In genomic region chr5:136132087-136132486, GRCh38 we compare ENCODE assay signal across 8 cellular contexts. TPM values are rescaled to one million over a fixed set of nuclear protein-coding genes. Genes with fewer than 3 reads are reported as not detected.
DNase-seq lines count a peak whose midpoint lies in the region; FAIRE-seq and TF ChIP-seq lines count a peak whose summit lies in the region.

No MANE protein-coding gene starts in this region.

- peaks cover 45% of the 10 kb centered on the region for H3K27me3 Mint-ChIP-seq in activated T-cell treated with anti-CD3 and anti-CD28 coated beads, Interleukin-2, amount 50 U/mL, for 24 hours
- peaks cover 44% of the 10 kb centered on the region for H3K27me3 Mint-ChIP-seq in stimulated activated naive CD8-positive, alpha-beta T cell treated with anti-CD3 and anti-CD28 coated beads, Interleukin-15, Interleukin-2, amounts not matched to agents 100 ng/mL and 50 ng/mL, for 24 hours

- peaks cover 10% of the 10 kb centered on the region; the same call in 1 of the 2 replicates for H3K27me3 ChIP-seq in HUES64 (ENCODE audit: insufficient read depth, low read length)

- no peak overlapping the region for H3K27ac Mint-ChIP-seq in activated T-cell treated with anti-CD3 and anti-CD28 coated beads, Interleukin-2, amount 50 U/mL, for 24 hours
- no peak overlapping the region for H3K27ac Mint-ChIP-seq in stimulated activated naive CD8-positive, alpha-beta T cell treated with anti-CD3 and anti-CD28 coated beads, Interleukin-15, Interleukin-2, amounts not matched to agents 100 ng/mL and 50 ng/mL, for 24 hours

- no peaks in the 10 kb centered on the region for H3K36me3 Mint-ChIP-seq in activated T-cell treated with anti-CD3 and anti-CD28 coated beads, Interleukin-2, amount 50 U/mL, for 24 hours (ENCODE audit: low read depth)
- no peaks in the 10 kb centered on the region for H3K36me3 Mint-ChIP-seq in stimulated activated naive CD8-positive, alpha-beta T cell treated with anti-CD3 and anti-CD28 coated beads, Interleukin-15, Interleukin-2, amounts not matched to agents 100 ng/mL and 50 ng/mL, for 24 hours (ENCODE audit: low read depth)

- intact Hi-C loops in kidney (cut with DNase I) = no loop called here

- H3K27ac ChIP-seq in HUES64 (ENCODE audit: low read depth, low read length) = peak overlapping the region; percentile 58; the same call in 1 of the 2 replicates
- peak overlapping the region; percentile 87 for H3K27ac ChIP-seq in angular gyrus (ENCODE audit: low read depth, low read length)
- H3K27ac ChIP-seq in kidney (ENCODE audit: low read depth in 2 of 2, low read length in 2 of 2) = peak overlapping the region; percentile 97

- WGBS in HUES64 = 76% methylated on average over 5 of the region's 6 CpGs

- TF ChIP-seq CTCF in kidney (IDR thresholded peaks at IDR 0.05; ENCODE audit: borderline replicate concordance, extremely low read depth, insufficient read depth) = no peak

- DNase-seq in activated T-cell treated with anti-CD3 and anti-CD28 coated beads, Interleukin-2, amount 50 U/mL, for 24 hours = peak; percentile 35
- no peak for DNase-seq in activated T-cell treated with anti-CD3 and anti-CD28 coated beads, Interleukin-2, amount 50 U/mL, for 1 hour
- DNase-seq in kidney (no peak), HuH-7 (ENCODE audit: low spot score) (no peak), midbrain (lab: John Stamatoyannopoulos, UW) (no peak)

- H3K9me3 Mint-ChIP-seq in activated T-cell treated with anti-CD3 and anti-CD28 coated beads, Interleukin-2, amount 50 U/mL, for 24 hours = no peaks in the 10 kb centered on the region
- no peaks in the 10 kb centered on the region for H3K9me3 Mint-ChIP-seq in stimulated activated naive CD8-positive, alpha-beta T cell treated with anti-CD3 and anti-CD28 coated beads, Interleukin-15, Interleukin-2, amounts not matched to agents 100 ng/mL and 50 ng/mL, for 24 hours

- FAIRE-seq in kidney (lab: Jason Lieb, UNC) = no peak

- H3K36me3 ChIP-seq in HUES64 (ENCODE audit: insufficient read depth, low read length) = peaks cover 5% of the 10 kb centered on the region; the same call in 1 of the 2 replicates
- no peaks in the 10 kb centered on the region for H3K36me3 ChIP-seq in kidney (ENCODE audit: control insufficient read depth in 1 of 2, insufficient read depth in 2 of 2, low read length in 2 of 2)

- H3K4me1 ChIP-seq in HUES64 (ENCODE audit: insufficient read depth, low read length) (peaks cover 19% of the 10 kb centered on the region), kidney (ENCODE audit: control insufficient read depth in 1 of 2, insufficient read depth in 1 of 2, low read depth in 1 of 2, low read length in 2 of 2) (peaks cover 4 to 13% of the 10 kb centered on the region in 2 donors)

- H3K9me3 ChIP-seq in HUES64 (ENCODE audit: insufficient read depth, low read depth, low read length) (no peaks in the 10 kb centered on the region), kidney (ENCODE audit: control insufficient read depth in 1 of 2, low read length in 2 of 2) (no peaks in the 10 kb centered on the region)

- peak overlapping the region; percentile 82 for H3K4me3 Mint-ChIP-seq in activated T-cell treated with anti-CD3 and anti-CD28 coated beads, Interleukin-2, amount 50 U/mL, for 24 hours
- peak overlapping the region; percentile 85 for H3K4me3 Mint-ChIP-seq in stimulated activated naive CD8-positive, alpha-beta T cell treated with anti-CD3 and anti-CD28 coated beads, Interleukin-15, Interleukin-2, amounts not matched to agents 100 ng/mL and 50 ng/mL, for 24 hours

- H3K9ac ChIP-seq in HUES64 (ENCODE audit: low read depth, low read length) (peak overlapping the region; percentile 42; the same call in 1 of the 2 replicates), kidney (ENCODE audit: low read length in 2 of 2) (peak overlapping the region; percentile 77 to 95)

- H3K4me3 ChIP-seq in HUES64 (ENCODE audit: low read length) = peak overlapping the region; percentile 85
- H3K4me3 ChIP-seq in kidney (ENCODE audit: low read length in 2 of 2) = peak overlapping the region; percentile 81 to 89

- peaks cover 26% of the 10 kb centered on the region for H3K4me1 Mint-ChIP-seq in activated T-cell treated with anti-CD3 and anti-CD28 coated beads, Interleukin-2, amount 50 U/mL, for 24 hours (ENCODE audit: low read depth)
- peaks cover 26% of the 10 kb centered on the region for H3K4me1 Mint-ChIP-seq in stimulated activated naive CD8-positive, alpha-beta T cell treated with anti-CD3 and anti-CD28 coated beads, Interleukin-15, Interleukin-2, amounts not matched to agents 100 ng/mL and 50 ng/mL, for 24 hours (ENCODE audit: low read depth)

RNA-seq across cellular contexts. Expression of gene SMAD5, which starts 0.6 kb away (rescaled TPM):
- polyA plus RNA-seq in HUES64 (2013, experiment 1 of 2) = 29.8 TPM
- 32.2 TPM for polyA plus RNA-seq in HUES64 (2013, experiment 2 of 2)
- total RNA-seq in kidney = 67.7 TPM
- polyA plus RNA-seq in kidney (ENCODE audit: insufficient read depth, low read depth, low replicate concordance) = 9.9 TPM
